In genomic region chr2:46828491-46829239, GRCh38 we compare ENCODE assay signal across 15 cellular contexts.
A peak's percentile ranks its signal among the peaks of the same experiment; 100 is the strongest.
DNase-seq lines count a peak whose midpoint lies in the region; ATAC-seq and TF ChIP-seq lines count a peak whose summit lies in the region.
"Had no signal": no experiment of that assay in that cellular context is flagged by ENCODE, and none has a peak within 500 bp of the region (broad histone marks: within the 10 kb centered on the region; RNA-seq: fewer than 3 reads in every experiment).

No MANE protein-coding gene starts in this region.

- H3K9me3 ChIP-seq in Loucy (ENCODE audit: insufficient read depth, low read depth, low read length), result no peaks in the 10 kb centered on the region
- no peaks in the 10 kb centered on the region for H3K9me3 ChIP-seq in vagina

- no peak overlapping the region for H3K27ac Mint-ChIP-seq in activated T-cell treated with anti-CD3 and anti-CD28 coated beads, Interleukin-2, amount 50 U/mL, for 24 hours
- H3K27ac Mint-ChIP-seq in activated T-cell treated with anti-CD3 and anti-CD28 coated beads, Interleukin-2, amount 50 U/mL, for 72 hours, result no peak overlapping the region
- no peak overlapping the region for H3K27ac Mint-ChIP-seq in endothelial cell (ENCODE audit: unreplicated experiment)
- H3K27ac Mint-ChIP-seq: CD14-positive monocyte had no signal

- H3K79me2 ChIP-seq in Loucy (ENCODE audit: insufficient read depth, low read length), result no peaks in the 10 kb centered on the region

- TF ChIP-seq CTCF in Loucy (conservative IDR thresholded peaks at IDR 0.05; ENCODE audit: low read length) (no peak), endothelial cell (IDR thresholded peaks at IDR 0.05; ENCODE audit: unreplicated experiment) (no peak), vagina (IDR thresholded peaks at IDR 0.05) (no peak)

- no peak overlapping the region for H3K4me3 Mint-ChIP-seq in activated T-cell treated with anti-CD3 and anti-CD28 coated beads, Interleukin-2, amount 50 U/mL, for 24 hours
- no peak overlapping the region for H3K4me3 Mint-ChIP-seq in activated T-cell treated with anti-CD3 and anti-CD28 coated beads, Interleukin-2, amount 50 U/mL, for 72 hours
- peak overlapping the region; percentile 45 for H3K4me3 Mint-ChIP-seq in endothelial cell (ENCODE audit: unreplicated experiment)
- H3K4me3 Mint-ChIP-seq: CD14-positive monocyte had no signal

- no peaks in the 10 kb centered on the region for H3K9me2 ChIP-seq in Loucy (replicated peaks; ENCODE audit: low read depth, low read length)

- intact Hi-C loops in vagina (cut with DNase I), result no loop called here

- no peaks in the 10 kb centered on the region for H3F3A ChIP-seq in Loucy (ENCODE audit: low read depth)

- H3K9ac ChIP-seq in Loucy (ENCODE audit: low read depth, low read length, poor library complexity, severe bottlenecking), result no peak overlapping the region

- no peak for ATAC-seq in activated T-cell treated with anti-CD3 and anti-CD28 coated beads, Interleukin-2, amount 50 U/mL, for 72 hours (replicated peaks in 1 of 2)
- ATAC-seq in HG03159 (IDR thresholded peaks at IDR 0.05; ENCODE audit: unreplicated experiment), result no peak
- no peak for ATAC-seq in GM21528 (IDR thresholded peaks at IDR 0.05; ENCODE audit: low FRiP score, unreplicated experiment)

- H3K4me1 ChIP-seq in Loucy (ENCODE audit: insufficient read depth, low read length, poor library complexity, severe bottlenecking), result peaks cover 37% of the 10 kb centered on the region
- peaks cover 7% of the 10 kb centered on the region for H3K4me1 ChIP-seq in vagina

- H3K4me3 ChIP-seq in Loucy (ENCODE audit: low read length, poor library complexity, severe bottlenecking) (no peak overlapping the region), vagina (no peak overlapping the region)

- no peaks in the 10 kb centered on the region for H3K4me1 Mint-ChIP-seq in activated T-cell treated with anti-CD3 and anti-CD28 coated beads, Interleukin-2, amount 50 U/mL, for 24 hours (ENCODE audit: low read depth)
- no peaks in the 10 kb centered on the region for H3K4me1 Mint-ChIP-seq in activated T-cell treated with anti-CD3 and anti-CD28 coated beads, Interleukin-2, amount 50 U/mL, for 72 hours (ENCODE audit: low read depth)
- H3K4me1 Mint-ChIP-seq in endothelial cell (ENCODE audit: unreplicated experiment), result peaks cover 13% of the 10 kb centered on the region
- H3K4me1 Mint-ChIP-seq: CD14-positive monocyte had no signal

- H3K36me3 ChIP-seq in Loucy (ENCODE audit: insufficient read depth, low read length) (no peaks in the 10 kb centered on the region), vagina (no peaks in the 10 kb centered on the region)

- H3K27me3 Mint-ChIP-seq in activated T-cell treated with anti-CD3 and anti-CD28 coated beads, Interleukin-2, amount 50 U/mL, for 24 hours, result peaks cover 14% of the 10 kb centered on the region
- peaks cover 6% of the 10 kb centered on the region for H3K27me3 Mint-ChIP-seq in activated T-cell treated with anti-CD3 and anti-CD28 coated beads, Interleukin-2, amount 50 U/mL, for 72 hours (ENCODE audit: low read depth)
- H3K27me3 Mint-ChIP-seq in endothelial cell (ENCODE audit: unreplicated experiment), result peaks cover 9% of the 10 kb centered on the region

- peak; percentile 8 for DNase-seq in activated T-cell treated with anti-CD3 and anti-CD28 coated beads, Interleukin-2, amount 50 U/mL, for 24 hours
- no peak for DNase-seq in activated T-cell treated with anti-CD3 and anti-CD28 coated beads, Interleukin-2, amount 50 U/mL, for 72 hours
- no peak for DNase-seq in endothelial cell (ENCODE audit: low spot score)
- DNase-seq in vagina (ENCODE audit: extremely low spot score in 2 of 2), result no peak
- DNase-seq in activated CD4-positive, alpha-beta T cell treated with anti-CD3 and anti-CD28 coated beads for 4 hours, result no peak
- DNase-seq: H7, Karpas-422, NCI-H187 treated with DMSO at 0.1 percent for 48 hours, NCI-H345, NCI-H526, Right ventricle myocardium superior had no signal

- H3K4me2 ChIP-seq in Loucy (ENCODE audit: low read depth, low read length, poor library complexity, severe bottlenecking), result peak overlapping the region; percentile 31

- H3K36me3 Mint-ChIP-seq in activated T-cell treated with anti-CD3 and anti-CD28 coated beads, Interleukin-2, amount 50 U/mL, for 24 hours (ENCODE audit: low read depth), result no peaks in the 10 kb centered on the region
- no peaks in the 10 kb centered on the region for H3K36me3 Mint-ChIP-seq in activated T-cell treated with anti-CD3 and anti-CD28 coated beads, Interleukin-2, amount 50 U/mL, for 72 hours (ENCODE audit: insufficient read depth in 2 of 2)
- peaks cover 3% of the 10 kb centered on the region for H3K36me3 Mint-ChIP-seq in endothelial cell (ENCODE audit: low read depth, unreplicated experiment)
- H3K36me3 Mint-ChIP-seq: CD14-positive monocyte had no signal

- no peaks in the 10 kb centered on the region for H4K20me1 ChIP-seq in Loucy (ENCODE audit: insufficient read depth, low read length, poor library complexity, severe bottlenecking)

- peak overlapping the region; percentile 26 for H3K27ac ChIP-seq in vagina

- no peaks in the 10 kb centered on the region for H3K27me3 ChIP-seq in Loucy (ENCODE audit: insufficient read depth, low read length, poor library complexity, severe bottlenecking)
- H3K27me3 ChIP-seq in vagina, result no peaks in the 10 kb centered on the region

- H2AFZ ChIP-seq in Loucy (ENCODE audit: low read length), result no peak overlapping the region

- TF ChIP-seq POLR2A in vagina (IDR thresholded peaks at IDR 0.05), result no peak

- no peaks in the 10 kb centered on the region for H3K9me3 Mint-ChIP-seq in activated T-cell treated with anti-CD3 and anti-CD28 coated beads, Interleukin-2, amount 50 U/mL, for 24 hours
- peaks cover 0 to 2% of the 10 kb centered on the region in 2 donors for H3K9me3 Mint-ChIP-seq in activated T-cell treated with anti-CD3 and anti-CD28 coated beads, Interleukin-2, amount 50 U/mL, for 72 hours
- no peaks in the 10 kb centered on the region for H3K9me3 Mint-ChIP-seq in endothelial cell (ENCODE audit: unreplicated experiment)
